In genomic region chr13:20559659-20560356, GRCh38 we compare ENCODE assay signal across 16 cellular contexts.
"Had no signal": no experiment of that assay in that cellular context is flagged by ENCODE, and none has a peak within 500 bp of the region (broad histone marks: within the 10 kb centered on the region; RNA-seq: fewer than 3 reads in every experiment).

No MANE protein-coding gene starts in this region.

- H3K27me3 Mint-ChIP-seq: naive B cell; stimulated activated naive CD8-positive, alpha-beta T cell treated with anti-CD3 and anti-CD28 coated beads, Interleukin-15, amount 100 ng/mL, for 72 hours had no signal

- DNase-seq: activated CD4-positive, CD25-positive, alpha-beta regulatory T cell; activated gamma-delta T cell; activated naive CD8-positive, alpha-beta T cell treated with anti-CD3 and anti-CD28 coated beads, Interleukin-2, amount 10 ng/mL, durations not matched to agents 7 days and 5 days; activated T-cell treated with anti-CD3 and anti-CD28 coated beads, Interleukin-2, amount 50 U/mL, for 4 hours; aorta; foreskin melanocyte; heart left ventricle; islet precursor cell; naive B cell; nucleus accumbens; SK-N-SH; stimulated activated CD4-positive, alpha-beta T cell treated with anti-CD3 and anti-CD28 coated beads, Interleukin-2, amount 100 ng/mL, for 48 hours; stimulated activated naive CD8-positive, alpha-beta T cell treated with anti-CD3 and anti-CD28 coated beads, Interleukin-15, amount 100 ng/mL, for 72 hours had no signal

- H3K4me3 Mint-ChIP-seq: activated naive CD8-positive, alpha-beta T cell treated with anti-CD3 and anti-CD28 coated beads, Interleukin-2, amount 10 ng/mL, durations not matched to agents 7 days and 5 days; activated T-cell treated with anti-CD3 and anti-CD28 coated beads, Interleukin-2, amount 50 U/mL, for 4 hours; stimulated activated naive CD8-positive, alpha-beta T cell treated with anti-CD3 and anti-CD28 coated beads, Interleukin-15, amount 100 ng/mL, for 72 hours had no signal

- H3K36me3 ChIP-seq: heart left ventricle, prostate gland, thoracic aorta, vagina had no signal

- H3K9me3 ChIP-seq: prostate gland, SK-N-SH, vagina had no signal

- H3K27me3 ChIP-seq: heart left ventricle, vagina had no signal

- H3K9me3 Mint-ChIP-seq: activated T-cell treated with anti-CD3 and anti-CD28 coated beads, Interleukin-2, amount 50 U/mL, for 4 hours had no signal

- H3K4me1 Mint-ChIP-seq: activated naive CD8-positive, alpha-beta T cell treated with anti-CD3 and anti-CD28 coated beads, Interleukin-2, amount 10 ng/mL, durations not matched to agents 7 days and 5 days; naive B cell; stimulated activated naive CD8-positive, alpha-beta T cell treated with anti-CD3 and anti-CD28 coated beads, Interleukin-15, amount 100 ng/mL, for 72 hours had no signal

- H3K4me1 ChIP-seq: heart left ventricle, prostate gland, vagina had no signal

- ATAC-seq: activated T-cell treated with anti-CD3 and anti-CD28 coated beads, Interleukin-2, amount 50 U/mL, for 4 hours; heart left ventricle; stimulated activated naive CD8-positive, alpha-beta T cell treated with anti-CD3 and anti-CD28 coated beads, Interleukin-15, amount 100 ng/mL, for 72 hours had no signal

- H3K27ac ChIP-seq: heart left ventricle, prostate gland, thoracic aorta, vagina had no signal

- H3K4me3 ChIP-seq: heart left ventricle, prostate gland, thoracic aorta, vagina had no signal

- H3K27ac Mint-ChIP-seq: activated naive CD8-positive, alpha-beta T cell treated with anti-CD3 and anti-CD28 coated beads, Interleukin-2, amount 10 ng/mL, durations not matched to agents 7 days and 5 days had no signal

- H3K36me3 Mint-ChIP-seq: naive B cell had no signal
